16 cellular contexts compared by ENCODE assay signal in genomic region chr2:11275910-11276309, GRCh38.
"Had no signal": no experiment of that assay in that cellular context is flagged by ENCODE, and none has a peak within 500 bp of the region (broad histone marks: within the 10 kb centered on the region; RNA-seq: fewer than 3 reads in every experiment).

No MANE protein-coding gene starts in this region.

- H3K27me3 Mint-ChIP-seq: activated naive CD8-positive, alpha-beta T cell treated with anti-CD3 and anti-CD28 coated beads, Interleukin-2, amount 10 ng/mL, durations not matched to agents 7 days and 5 days had no signal

- H3K4me3 Mint-ChIP-seq: activated naive CD8-positive, alpha-beta T cell treated with anti-CD3 and anti-CD28 coated beads, Interleukin-2, amount 10 ng/mL, durations not matched to agents 7 days and 5 days; mesothelial cell of epicardium; nephron had no signal

- H3K4me1 Mint-ChIP-seq: mesothelial cell of epicardium, nephron had no signal

- H3K9me3 Mint-ChIP-seq: nephron had no signal

- DNase-seq: activated CD4-positive, alpha-beta T cell treated with anti-CD3 and anti-CD28 coated beads, Interleukin-2, amount 50 U/mL, for 4 hours; activated gamma-delta T cell treated with Interleukin-2 at 50 U/mL for 16 hours; activated naive CD8-positive, alpha-beta T cell treated with anti-CD3 and anti-CD28 coated beads, Interleukin-2, amount 10 ng/mL, durations not matched to agents 7 days and 5 days; brain microvascular endothelial cell; central memory CD4-positive, alpha-beta T cell; colonic mucosa; gastrocnemius medialis; heart left ventricle; left lung; nucleus accumbens; retina; stimulated activated naive CD4-positive, alpha-beta T cell treated with Interleukin-2 at 50 U/mL for 16 hours; T1000; thyroid gland had no signal

- H3K36me3 ChIP-seq: brain microvascular endothelial cell, colonic mucosa, gastrocnemius medialis, thyroid gland had no signal

- H3K9me3 ChIP-seq: colonic mucosa, gastrocnemius medialis, heart left ventricle, left lung, thyroid gland had no signal

- H3K27ac Mint-ChIP-seq: activated naive CD8-positive, alpha-beta T cell treated with anti-CD3 and anti-CD28 coated beads, Interleukin-2, amount 10 ng/mL, durations not matched to agents 7 days and 5 days; mesothelial cell of epicardium; nephron had no signal

- H3K4me3 ChIP-seq: colonic mucosa, gastrocnemius medialis, heart left ventricle, left lung, thyroid gland had no signal

- H3K27ac ChIP-seq: brain microvascular endothelial cell, colonic mucosa, gastrocnemius medialis, heart left ventricle, left lung, thyroid gland had no signal

- ATAC-seq: gastrocnemius medialis, heart left ventricle, left lung had no signal

- H3K4me1 ChIP-seq: colonic mucosa, thyroid gland had no signal

- H3K27me3 ChIP-seq: brain microvascular endothelial cell, colonic mucosa, gastrocnemius medialis, heart left ventricle, left lung, thyroid gland had no signal
